1 cellular context compared by ENCODE assay signal in the genomic region with DNA sequence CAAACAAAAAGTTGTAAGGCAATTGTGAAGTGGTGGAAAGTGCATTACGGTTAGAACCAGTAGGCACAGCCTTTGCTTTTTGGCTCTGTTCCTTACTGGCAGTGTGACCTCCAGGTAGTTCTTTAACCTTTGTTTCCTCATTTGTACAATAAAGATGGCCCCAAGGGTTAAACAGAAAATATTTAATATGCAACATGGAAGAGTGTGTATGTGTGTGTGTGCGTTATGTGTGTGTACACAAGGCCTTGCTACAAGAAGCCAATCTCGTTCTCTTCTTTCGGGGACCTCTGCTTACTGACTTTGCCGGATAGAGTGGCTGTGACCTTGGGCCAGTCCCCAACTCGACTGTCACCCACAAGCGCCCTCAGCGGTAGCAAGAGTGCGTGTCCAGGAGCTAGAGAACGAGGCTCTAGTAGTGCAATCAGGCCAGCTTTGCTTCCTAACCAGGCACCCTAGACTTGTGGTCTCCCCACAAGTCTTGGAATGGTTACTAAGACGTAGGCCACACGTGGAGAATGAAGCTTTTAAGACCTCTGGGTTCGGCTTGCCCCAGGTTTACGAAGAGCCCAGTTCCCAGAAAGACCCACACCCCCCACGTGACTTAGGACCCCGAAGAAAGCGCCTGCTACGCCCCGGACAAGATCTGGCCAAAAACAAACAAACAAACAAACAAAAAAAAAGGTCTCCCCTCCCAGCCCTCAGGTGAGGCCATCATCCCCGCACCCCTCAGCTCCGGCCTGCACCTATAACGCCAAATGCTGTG.
A peak's percentile ranks its signal among the peaks of the same experiment; 100 is the strongest.
TF ChIP-seq lines count a peak whose summit lies in the region.

No MANE protein-coding gene starts in this region.

TF ChIP-seq in K562, 482 proteins besides CTCF, POLR2A, EP300 and RAD21 (continued from another document):
- TF ChIP-seq, protein P1, sequence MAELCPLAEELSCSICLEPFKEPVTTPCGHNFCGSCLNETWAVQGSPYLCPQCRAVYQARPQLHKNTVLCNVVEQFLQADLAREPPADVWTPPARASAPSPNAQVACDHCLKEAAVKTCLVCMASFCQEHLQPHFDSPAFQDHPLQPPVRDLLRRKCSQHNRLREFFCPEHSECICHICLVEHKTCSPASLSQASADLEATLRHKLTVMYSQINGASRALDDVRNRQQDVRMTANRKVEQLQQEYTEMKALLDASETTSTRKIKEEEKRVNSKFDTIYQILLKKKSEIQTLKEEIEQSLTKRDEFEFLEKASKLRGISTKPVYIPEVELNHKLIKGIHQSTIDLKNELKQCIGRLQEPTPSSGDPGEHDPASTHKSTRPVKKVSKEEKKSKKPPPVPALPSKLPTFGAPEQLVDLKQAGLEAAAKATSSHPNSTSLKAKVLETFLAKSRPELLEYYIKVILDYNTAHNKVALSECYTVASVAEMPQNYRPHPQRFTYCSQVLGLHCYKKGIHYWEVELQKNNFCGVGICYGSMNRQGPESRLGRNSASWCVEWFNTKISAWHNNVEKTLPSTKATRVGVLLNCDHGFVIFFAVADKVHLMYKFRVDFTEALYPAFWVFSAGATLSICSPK (IDR thresholded peaks at IDR 0.05; ENCODE audit: borderline replicate concordance) = peak; percentile 61; the same call in 1 of the 2 replicates
- TF ChIP-seq, protein P2, sequence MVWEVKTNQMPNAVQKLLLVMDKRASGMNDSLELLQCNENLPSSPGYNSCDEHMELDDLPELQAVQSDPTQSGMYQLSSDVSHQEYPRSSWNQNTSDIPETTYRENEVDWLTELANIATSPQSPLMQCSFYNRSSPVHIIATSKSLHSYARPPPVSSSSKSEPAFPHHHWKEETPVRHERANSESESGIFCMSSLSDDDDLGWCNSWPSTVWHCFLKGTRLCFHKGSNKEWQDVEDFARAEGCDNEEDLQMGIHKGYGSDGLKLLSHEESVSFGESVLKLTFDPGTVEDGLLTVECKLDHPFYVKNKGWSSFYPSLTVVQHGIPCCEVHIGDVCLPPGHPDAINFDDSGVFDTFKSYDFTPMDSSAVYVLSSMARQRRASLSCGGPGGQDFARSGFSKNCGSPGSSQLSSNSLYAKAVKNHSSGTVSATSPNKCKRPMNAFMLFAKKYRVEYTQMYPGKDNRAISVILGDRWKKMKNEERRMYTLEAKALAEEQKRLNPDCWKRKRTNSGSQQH (CRISPR knock-in tag; IDR thresholded peaks at IDR 0.05) = no peak
- no peak for TF ChIP-seq RFX1 (IDR thresholded peaks at IDR 0.05)
TF ChIP-seq in K562: peak in this region for 89.
